ENCODE assay signal across 1 cellular context in the genomic region with DNA sequence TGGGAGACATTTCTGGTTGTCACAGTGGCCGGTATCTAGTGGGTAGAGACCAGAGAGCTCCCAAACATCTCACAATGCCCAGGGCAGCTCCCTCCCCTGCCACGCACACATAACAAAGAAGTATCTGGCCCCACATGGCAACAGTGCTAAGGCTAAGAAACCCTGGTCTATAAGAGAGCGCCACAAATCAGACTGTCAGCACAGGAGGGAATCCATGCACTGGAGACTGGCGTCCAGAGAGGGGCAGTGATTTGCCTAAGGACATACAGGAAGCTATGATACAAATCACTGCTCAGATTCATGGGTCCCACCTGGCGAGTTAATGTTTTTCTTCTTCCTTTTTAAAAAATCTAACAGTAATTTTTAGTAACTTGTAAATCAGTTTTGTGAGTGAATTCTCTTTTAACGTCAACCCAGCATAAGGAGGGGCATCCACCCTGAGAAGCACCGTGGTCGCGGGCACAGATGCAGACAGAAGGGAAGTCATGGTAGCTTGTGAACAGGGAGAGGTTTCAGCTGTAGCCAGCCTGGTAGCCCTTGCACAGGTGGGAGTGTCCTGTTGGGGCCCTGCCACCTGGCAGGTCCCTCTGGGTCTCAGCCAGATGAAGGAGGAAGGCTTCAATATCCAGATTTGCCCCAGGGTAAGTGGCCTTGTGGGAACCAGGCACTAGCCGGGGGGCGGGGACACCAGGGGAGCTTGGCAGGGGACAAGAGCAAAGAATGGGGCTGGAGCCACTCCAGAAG.
TF ChIP-seq lines count a peak whose summit lies in the region.

No MANE protein-coding gene starts in this region.

TF ChIP-seq in HEK293, 187 proteins besides CTCF, POLR2A, EP300 and RAD21 (continued from another document):
- TF ChIP-seq GLIS1 (tag by site-specific recombination; IDR thresholded peaks at IDR 0.05) (peak; percentile 96), SP7 (tag by site-specific recombination; IDR thresholded peaks at IDR 0.05) (no peak), ZNF416 (tag by site-specific recombination; IDR thresholded peaks at IDR 0.05) (no peak), ZNF623 (tag by site-specific recombination; IDR thresholded peaks at IDR 0.05) (no peak), SCRT1 (tag by site-specific recombination; IDR thresholded peaks at IDR 0.05; ENCODE audit: borderline replicate concordance) (no peak), ZNF548 (tag by site-specific recombination; IDR thresholded peaks at IDR 0.05) (no peak)
- TF ChIP-seq, protein P1, sequence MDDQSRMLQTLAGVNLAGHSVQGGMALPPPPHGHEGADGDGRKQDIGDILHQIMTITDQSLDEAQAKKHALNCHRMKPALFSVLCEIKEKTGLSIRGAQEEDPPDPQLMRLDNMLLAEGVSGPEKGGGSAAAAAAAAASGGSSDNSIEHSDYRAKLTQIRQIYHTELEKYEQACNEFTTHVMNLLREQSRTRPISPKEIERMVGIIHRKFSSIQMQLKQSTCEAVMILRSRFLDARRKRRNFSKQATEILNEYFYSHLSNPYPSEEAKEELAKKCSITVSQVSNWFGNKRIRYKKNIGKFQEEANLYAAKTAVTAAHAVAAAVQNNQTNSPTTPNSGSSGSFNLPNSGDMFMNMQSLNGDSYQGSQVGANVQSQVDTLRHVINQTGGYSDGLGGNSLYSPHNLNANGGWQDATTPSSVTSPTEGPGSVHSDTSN (CRISPR knock-in tag; IDR thresholded peaks at IDR 0.05): no peak
- TF ChIP-seq, protein P2, sequence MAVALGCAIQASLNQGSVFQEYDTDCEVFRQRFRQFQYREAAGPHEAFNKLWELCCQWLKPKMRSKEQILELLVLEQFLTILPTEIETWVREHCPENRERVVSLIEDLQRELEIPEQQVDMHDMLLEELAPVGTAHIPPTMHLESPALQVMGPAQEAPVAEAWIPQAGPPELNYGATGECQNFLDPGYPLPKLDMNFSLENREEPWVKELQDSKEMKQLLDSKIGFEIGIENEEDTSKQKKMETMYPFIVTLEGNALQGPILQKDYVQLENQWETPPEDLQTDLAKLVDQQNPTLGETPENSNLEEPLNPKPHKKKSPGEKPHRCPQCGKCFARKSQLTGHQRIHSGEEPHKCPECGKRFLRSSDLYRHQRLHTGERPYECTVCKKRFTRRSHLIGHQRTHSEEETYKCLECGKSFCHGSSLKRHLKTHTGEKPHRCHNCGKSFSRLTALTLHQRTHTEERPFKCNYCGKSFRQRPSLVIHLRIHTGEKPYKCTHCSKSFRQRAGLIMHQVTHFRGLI (tag by site-specific recombination; IDR thresholded peaks at IDR 0.05): no peak
